11 cellular contexts compared by ENCODE assay signal in genomic region chr11:102760355-102761035, GRCh38. TPM values are rescaled to one million over a fixed set of nuclear protein-coding genes. Genes with fewer than 3 reads are reported as not detected.
DNase-seq lines count a peak whose midpoint lies in the region; ATAC-seq and TF ChIP-seq lines count a peak whose summit lies in the region.
"Had no signal": no experiment of that assay in that cellular context is flagged by ENCODE, and none has a peak within 500 bp of the region (broad histone marks: within the 10 kb centered on the region; RNA-seq: fewer than 3 reads in every experiment).

No MANE protein-coding gene starts in this region.

- no peak for TF ChIP-seq POLR2A in esophagus muscularis mucosa (IDR thresholded peaks at IDR 0.05; ENCODE audit: low read depth)

- TF ChIP-seq CTCF in PC-9 (conservative IDR thresholded peaks at IDR 0.05) (no peak), epithelial cell of esophagus (IDR thresholded peaks at IDR 0.05; ENCODE audit: insufficient read depth, low read depth, low read length, missing control alignments) (no peak), retinal pigment epithelial cell (conservative IDR thresholded peaks at IDR 0.05; ENCODE audit: low read depth, low read length) (no peak), esophagus muscularis mucosa (IDR thresholded peaks at IDR 0.05) (no peak)

- H3K4me2 ChIP-seq in PC-9, result peak overlapping the region; percentile 3; the same call in 1 of the 2 replicates

- H3K9me3 ChIP-seq in PC-9 (ENCODE audit: insufficient read depth, low read depth) (no peaks in the 10 kb centered on the region), esophagus muscularis mucosa (no peaks in the 10 kb centered on the region)
- H3K9me3 ChIP-seq: lower lobe of right lung had no signal

- H3K27ac ChIP-seq in PC-9 (peak overlapping the region; percentile 43), esophagus muscularis mucosa (replicated peaks in 1 of 4) (no peak overlapping the region)
- H3K27ac ChIP-seq: lower lobe of right lung had no signal

- WGBS in esophagus muscularis mucosa, result 45% methylated on average over 4 of the region's 4 CpGs

- H2AFZ ChIP-seq in PC-9, result no peak overlapping the region

- peaks cover 6% of the 10 kb centered on the region; the same call in 1 of the 2 replicates for H3K27me3 ChIP-seq in PC-9 (ENCODE audit: insufficient read depth, low read depth)
- peaks cover 0 to 6% (median 0%) of the 10 kb centered on the region in 4 donors for H3K27me3 ChIP-seq in esophagus muscularis mucosa

- H3K79me2 ChIP-seq in PC-9 (ENCODE audit: low read depth), result no peaks in the 10 kb centered on the region

- POLR2A ChIA-PET in PC-9 (lab: Charles Lee; ENCODE audit: unreplicated experiment), result interaction anchor here (0.5 to 0.7 kb wide), 2 partner anchors 13 to 178 kb away, joined by 3 read pairs; no protein-coding TSS in a partner anchor

- BruUV-seq in PC-9 (replicated peaks; lab: Mats Ljungman, UMichigan), result no TSS peak

- H3K36me3 ChIP-seq in PC-9 (ENCODE audit: low read depth), result no peaks in the 10 kb centered on the region
- no peaks in the 10 kb centered on the region for H3K36me3 ChIP-seq in esophagus muscularis mucosa
- H3K36me3 ChIP-seq: lower lobe of right lung had no signal

- DNase-seq in NCI-H1105 treated with DMSO at 0.1 percent for 48 hours (lab: John Stamatoyannopoulos, UW) (peak; percentile 23), NCI-H1105 (lab: John Stamatoyannopoulos, UW) (no peak), PC-9 (peak in 1 of 2 experiments; percentile 59), epithelial cell of esophagus (ENCODE audit: low read depth) (peak; percentile 94), retinal pigment epithelial cell (ENCODE audit: low read depth) (peak; percentile 50), esophagus muscularis mucosa (ENCODE audit: extremely low spot score) (no peak), left lobe of liver (ENCODE audit: low spot score) (no peak), inferior parietal cortex (ENCODE audit: extremely low spot score) (no peak)
- DNase-seq: 8988T, lower lobe of right lung had no signal

- no peaks in the 10 kb centered on the region for H4K20me1 ChIP-seq in PC-9 (ENCODE audit: insufficient read depth)

- H3F3A ChIP-seq in PC-9 (ENCODE audit: insufficient read depth, low read depth), result peaks cover 16% of the 10 kb centered on the region; the same call in 1 of the 2 replicates

- ATAC-seq in left lobe of liver, result no peak

- TF ChIP-seq EP300 in esophagus muscularis mucosa (IDR thresholded peaks at IDR 0.05), result no peak

- H3K9me2 ChIP-seq in PC-9 (ENCODE audit: insufficient read depth), result no peaks in the 10 kb centered on the region; the same call in 1 of the 2 replicates

- H3K4me3 ChIP-seq in PC-9 (no peak overlapping the region), epithelial cell of esophagus (ENCODE audit: low read length) (no peak overlapping the region), retinal pigment epithelial cell (ENCODE audit: low read length) (no peak overlapping the region), esophagus muscularis mucosa (no peak overlapping the region)
- H3K4me3 ChIP-seq: lower lobe of right lung had no signal

- intact Hi-C loops in PC-9 (cut with micrococcal nuclease; ENCODE audit: unreplicated experiment), result no loop called here
- intact Hi-C loops in esophagus muscularis mucosa (cut with DNase I), result no loop called here

- H3K4me1 ChIP-seq in PC-9 (replicated peaks; ENCODE audit: insufficient read depth) (peaks cover 27% of the 10 kb centered on the region), esophagus muscularis mucosa (no peaks in the 10 kb centered on the region)
- H3K4me1 ChIP-seq: lower lobe of right lung had no signal

- CTCF ChIA-PET in PC-9 (lab: Charles Lee), result no interaction called here

RNA-seq across cellular contexts. Expression of gene MMP10, which starts 19.9 kb away (rescaled TPM):
- not detected in 2 replicates for total RNA-seq in PC-9 (2021)
- total RNA-seq in esophagus muscularis mucosa, result not detected
- total RNA-seq in left lobe of liver, result not detected
- total RNA-seq: HT-29, lower lobe of right lung had no signal

RNA-seq across cellular contexts. Expression of gene MMP8, which starts 35.7 kb away (rescaled TPM):
- total RNA-seq in PC-9 (2021), result not detected in 2 replicates
- 1 to 10 TPM in 1 of 4 donors, under 1 TPM in 1, not detected in 2; 0.23 to 1.3 TPM for total RNA-seq in esophagus muscularis mucosa
- total RNA-seq in left lobe of liver, result 0.50 TPM
- total RNA-seq: HT-29 had no signal

RNA-seq across cellular contexts. Expression of gene MMP1, which starts 37.5 kb away (rescaled TPM):
- 0.35 TPM in 1 of 2 replicates, not detected in the other for total RNA-seq in PC-9 (2021)
- total RNA-seq in esophagus muscularis mucosa, result under 1 TPM in 1 of 4 donors, not detected in 3; 0.17 TPM
- total RNA-seq in left lobe of liver, result not detected
- total RNA-seq: HT-29 had no signal

RNA-seq across cellular contexts. Expression of gene MMP27, which starts 54.9 kb away (rescaled TPM):
- not detected in 2 replicates for total RNA-seq in PC-9 (2021)
- under 1 TPM in 2 of 4 donors, not detected in 2; 0.33 to 0.45 TPM for total RNA-seq in esophagus muscularis mucosa
- total RNA-seq in left lobe of liver, result not detected
- total RNA-seq: HT-29, lower lobe of right lung had no signal

Comparison
In these comparisons a context has a peak if more than half of its experiments do, and no peak if none do; other contexts are left out.
1. DNase-seq: peak in NCI-H1105 treated with DMSO at 0.1 percent for 48 hours (single experiment), epithelial cell of esophagus (single experiment) and retinal pigment epithelial cell (single experiment); none in NCI-H1105 (single experiment), esophagus muscularis mucosa (single experiment), left lobe of liver (single experiment) and inferior parietal cortex (single experiment).